16 cellular contexts compared by ENCODE assay signal in the genomic region with DNA sequence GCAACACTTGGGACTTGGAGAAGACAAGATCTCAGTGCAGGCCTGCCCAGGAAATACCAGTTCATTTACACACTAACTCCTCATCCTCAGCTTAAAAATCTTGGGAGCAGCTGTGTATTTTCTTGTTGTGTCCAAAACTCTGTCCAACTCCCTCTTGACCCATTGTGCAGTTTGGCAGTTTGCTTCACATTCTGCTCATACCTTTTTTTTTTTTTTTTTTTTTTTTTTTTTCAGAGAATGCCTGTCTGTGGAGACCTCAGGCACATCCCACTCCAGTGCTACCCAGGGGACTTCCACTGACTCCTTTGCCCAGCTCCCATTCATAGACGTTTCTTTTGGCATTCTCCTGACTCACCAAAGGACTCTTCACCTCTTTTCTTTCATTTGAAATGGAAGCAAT.
DNase-seq lines count a peak whose midpoint lies in the region; ATAC-seq and TF ChIP-seq lines count a peak whose summit lies in the region.
"Had no signal": no experiment of that assay in that cellular context is flagged by ENCODE, and none has a peak within 500 bp of the region (broad histone marks: within the 10 kb centered on the region; RNA-seq: fewer than 3 reads in every experiment).

No MANE protein-coding gene starts in this region.

- ATAC-seq in activated CD4-positive, CD25-positive, alpha-beta regulatory T cell treated with anti-CD3 and anti-CD28 coated beads, Interleukin-2, amount 50 U/mL, for 24 hours = no peak
- ATAC-seq in GM18520 (IDR thresholded peaks at IDR 0.05; ENCODE audit: unreplicated experiment) (no peak), GM18861 (IDR thresholded peaks at IDR 0.05; ENCODE audit: unreplicated experiment) (no peak)

- H3K27ac Mint-ChIP-seq in osteocyte (ENCODE audit: unreplicated experiment) = peak overlapping the region; percentile 59
- H3K27ac Mint-ChIP-seq: activated T-helper 1 cell treated with anti-CD3 and anti-CD28 coated beads, Interleukin-12 subunit alpha, Interleukin-12 subunit beta, Interleukin-2, Interleukin-4 antibody, amounts not matched to agents 30 ng/mL and 10 ng/mL and 1 ng/mL, durations not matched to agents 14 hours and 24 hours and 36 hours; CD4-positive, CD25-positive, alpha-beta regulatory T cell had no signal

- H3K27me3 Mint-ChIP-seq in osteocyte (ENCODE audit: unreplicated experiment) = no peaks in the 10 kb centered on the region
- H3K27me3 Mint-ChIP-seq: CD4-positive, CD25-positive, alpha-beta regulatory T cell had no signal

- H3K4me1 Mint-ChIP-seq in osteocyte (ENCODE audit: unreplicated experiment) = peaks cover 24% of the 10 kb centered on the region
- H3K4me1 Mint-ChIP-seq: CD4-positive, CD25-positive, alpha-beta regulatory T cell had no signal

- no peak overlapping the region for H3K4me3 ChIP-seq in fibroblast of the aortic adventitia (ENCODE audit: low read depth, low read length)
- H3K4me3 ChIP-seq: SJCRH30, thyroid gland had no signal

- H3K9me3 Mint-ChIP-seq in osteocyte (ENCODE audit: unreplicated experiment) = peaks cover 7% of the 10 kb centered on the region
- H3K9me3 Mint-ChIP-seq: activated T-helper 1 cell treated with anti-CD3 and anti-CD28 coated beads, Interleukin-12 subunit alpha, Interleukin-12 subunit beta, Interleukin-2, Interleukin-4 antibody, amounts not matched to agents 30 ng/mL and 10 ng/mL and 1 ng/mL, durations not matched to agents 14 hours and 24 hours and 36 hours had no signal

- TF ChIP-seq CTCF in fibroblast of the aortic adventitia (IDR thresholded peaks at IDR 0.05; ENCODE audit: insufficient read depth, low read length) = no peak
- TF ChIP-seq CTCF in osteocyte (IDR thresholded peaks at IDR 0.05) = no peak

- peaks cover 2% of the 10 kb centered on the region for H3K36me3 Mint-ChIP-seq in osteocyte (ENCODE audit: unreplicated experiment)
- H3K36me3 Mint-ChIP-seq: CD4-positive, CD25-positive, alpha-beta regulatory T cell had no signal

- no peak overlapping the region for H3K4me3 Mint-ChIP-seq in osteocyte (ENCODE audit: unreplicated experiment)
- H3K4me3 Mint-ChIP-seq: activated T-helper 1 cell treated with anti-CD3 and anti-CD28 coated beads, Interleukin-12 subunit alpha, Interleukin-12 subunit beta, Interleukin-2, Interleukin-4 antibody, amounts not matched to agents 30 ng/mL and 10 ng/mL and 1 ng/mL, durations not matched to agents 14 hours and 24 hours and 36 hours; CD4-positive, CD25-positive, alpha-beta regulatory T cell had no signal

- DNase-seq in EL (peak; percentile 56), NCI-H226 (peak; percentile 28), fibroblast of the aortic adventitia (ENCODE audit: low read depth) (peak; percentile 96), osteocyte (ENCODE audit: extremely low spot score, unreplicated experiment) (no peak), mesenteric fat pad (ENCODE audit: low spot score) (no peak)
- DNase-seq: activated CD4-positive, alpha-beta T cell treated with anti-CD3 and anti-CD28 coated beads, Interleukin-2, amount 50 U/mL, for 48 hours; CD4-positive, CD25-positive, alpha-beta regulatory T cell; cortex of kidney; mesendoderm; posterior cingulate gyrus; SJCRH30; thyroid gland had no signal

Comparison
In these comparisons a context has a peak if more than half of its experiments do, and no peak if none do; other contexts are left out.
1. DNase-seq: peak in EL (single experiment), NCI-H226 (single experiment) and fibroblast of the aortic adventitia (single experiment); none in osteocyte (single experiment) and mesenteric fat pad (single experiment).